In the genomic region with DNA sequence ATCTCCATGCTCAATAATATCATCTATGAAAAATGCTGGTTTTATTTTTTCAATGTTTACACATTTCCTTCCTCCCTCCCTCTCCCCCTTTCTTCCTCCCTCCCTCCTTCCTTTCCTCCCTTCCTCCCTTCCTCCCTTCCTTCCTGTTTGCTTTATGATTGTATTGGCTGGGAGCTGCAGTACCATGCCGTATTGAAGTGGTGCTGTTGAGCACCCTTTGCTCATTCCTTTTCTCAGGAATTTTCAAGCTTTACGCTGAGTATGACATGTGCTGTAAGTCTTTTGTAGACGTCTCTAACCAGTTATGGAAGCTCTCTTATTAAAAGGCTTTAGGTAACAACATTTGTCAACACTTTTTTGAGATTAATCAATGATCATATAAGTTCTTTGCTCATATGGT, we compare ENCODE assay signal across 11 cellular contexts.
DNase-seq lines count a peak whose midpoint lies in the region; ATAC-seq, FAIRE-seq and TF ChIP-seq lines count a peak whose summit lies in the region.
"Had no signal": no experiment of that assay in that cellular context is flagged by ENCODE, and none has a peak within 500 bp of the region (broad histone marks: within the 10 kb centered on the region; RNA-seq: fewer than 3 reads in every experiment).

No MANE protein-coding gene starts in this region.

- no peaks in the 10 kb centered on the region for H3K27me3 ChIP-seq in bronchial epithelial cell (ENCODE audit: control insufficient read depth, insufficient read depth, low read length)
- H3K27me3 ChIP-seq: uterus had no signal

- no peaks in the 10 kb centered on the region for H3K36me3 ChIP-seq in bronchial epithelial cell (ENCODE audit: control insufficient read depth, insufficient read depth, low read length)
- H3K36me3 ChIP-seq: heart left ventricle, uterus had no signal

- FAIRE-seq in bronchial epithelial cell (lab: Jason Lieb, UNC): no peak

- TF ChIP-seq CTCF in bronchial epithelial cell (IDR thresholded peaks at IDR 0.05; ENCODE audit: insufficient read depth, low read length, severe bottlenecking) (peak; percentile 13), mesothelial cell of epicardium (IDR thresholded peaks at IDR 0.05; ENCODE audit: unreplicated experiment) (peak; percentile 17)

- ATAC-seq in HG03565 (IDR thresholded peaks at IDR 0.05; ENCODE audit: unreplicated experiment) (no peak), GM18909 (IDR thresholded peaks at IDR 0.05; ENCODE audit: poor library complexity, unreplicated experiment) (no peak), GM21423 (IDR thresholded peaks at IDR 0.05; ENCODE audit: unreplicated experiment) (no peak)
- ATAC-seq: heart left ventricle had no signal

- peak; percentile 5 for DNase-seq in DMS114 treated with DMSO at 0.1 percent for 48 hours (lab: John Stamatoyannopoulos, UW; ENCODE audit: unreplicated experiment)
- DNase-seq in LHCN-M2 (ENCODE audit: low read depth): peak; percentile 43
- peak; percentile 7 for DNase-seq in bronchial epithelial cell (ENCODE audit: low read depth)
- no peak for DNase-seq in mesothelial cell of epicardium (ENCODE audit: low spot score in 2 of 2, unreplicated experiment in 2 of 2)
- no peak for DNase-seq in GM03348 (ENCODE audit: low spot score)
- DNase-seq: DMS153, heart left ventricle, uterus had no signal

- H3K4me3 Mint-ChIP-seq in mesothelial cell of epicardium: no peak overlapping the region

- H3K4me3 ChIP-seq in bronchial epithelial cell (ENCODE audit: low read depth, low read length): no peak overlapping the region
- H3K4me3 ChIP-seq: heart left ventricle, uterus had no signal

- H3K36me3 Mint-ChIP-seq in mesothelial cell of epicardium: no peaks in the 10 kb centered on the region

- H3K27ac Mint-ChIP-seq in mesothelial cell of epicardium: no peak overlapping the region

- peaks cover 23% of the 10 kb centered on the region for H3K9me3 Mint-ChIP-seq in mesothelial cell of epicardium

- H3K27me3 Mint-ChIP-seq in mesothelial cell of epicardium (ENCODE audit: low read depth): peaks cover 18% of the 10 kb centered on the region

- peaks cover 8% of the 10 kb centered on the region for H3K4me1 Mint-ChIP-seq in mesothelial cell of epicardium

Comparison
In these comparisons a context has a peak if more than half of its experiments do, and no peak if none do; other contexts are left out.
1. DNase-seq: peak in DMS114 treated with DMSO at 0.1 percent for 48 hours (single experiment), LHCN-M2 (single experiment) and bronchial epithelial cell (single experiment); none in mesothelial cell of epicardium (0 of 2) and GM03348 (single experiment).